24 cellular contexts compared by ENCODE assay signal in genomic region chr1:194717334-194717733, GRCh38.
"Had no signal": no experiment of that assay in that cellular context is flagged by ENCODE, and none has a peak within 500 bp of the region (broad histone marks: within the 10 kb centered on the region; RNA-seq: fewer than 3 reads in every experiment).

No MANE protein-coding gene starts in this region.

- H3K4me1 ChIP-seq: heart right ventricle, lower lobe of right lung, neural progenitor cell, parathyroid adenoma, psoas muscle, right lobe of liver, tibial nerve, uterus had no signal

- H3K9me3 ChIP-seq: lower lobe of right lung, neutrophil, psoas muscle, right lobe of liver, tibial nerve, uterus had no signal

- H3K79me2 ChIP-seq: hepatocyte, parathyroid adenoma had no signal

- H3K9ac ChIP-seq: neural progenitor cell, parathyroid adenoma had no signal

- H2AFZ ChIP-seq: hepatocyte, neural progenitor cell, parathyroid adenoma had no signal

- H3K27me3 ChIP-seq: heart right ventricle, hepatocyte, neural progenitor cell, neutrophil, right lobe of liver, tibial nerve, uterus had no signal

- H3K27ac ChIP-seq: heart right ventricle, hepatocyte, lower lobe of right lung, neural progenitor cell, neutrophil, parathyroid adenoma, psoas muscle, right lobe of liver, skin epidermis, tibial nerve, uterus had no signal

- ATAC-seq: lower lobe of right lung; natural killer cell; psoas muscle; right lobe of liver; stimulated activated memory B cell treated with anti-CD40 and anti-IgM and Interleukin-4, amounts not matched to agents 10 μg/mL and 1 μg/mL and 100 μg/mL, for 72 hours; stimulated activated naive CD8-positive, alpha-beta T cell treated with anti-CD3 and anti-CD28 coated beads, Interleukin-15, amount 100 ng/mL, for 72 hours had no signal

- H3K4me3 ChIP-seq: heart right ventricle, hepatocyte, lower lobe of right lung, neural progenitor cell, psoas muscle, right lobe of liver, skin epidermis, tibial nerve, uterus had no signal

- DNase-seq: heart right ventricle; islet precursor cell; lower lobe of right lung; mammary epithelial cell; mesenchymal stem cell; naive B cell; natural killer cell; nephron progenitor cell; occipital lobe; psoas muscle; right lobe of liver; stimulated activated CD4-positive, alpha-beta T cell treated with anti-CD3 and anti-CD28 coated beads, Interleukin-4, amount 100 ng/mL, for 4 hours; stimulated activated CD8-positive, alpha-beta memory T cell treated with anti-CD3 and anti-CD28 coated beads, Interleukin-4, amount 100 ng/mL, for 48 hours; stimulated activated naive CD4-positive, alpha-beta T cell treated with Interleukin-2 at 50 U/mL for 16 hours; stimulated activated naive CD8-positive, alpha-beta T cell treated with anti-CD3 and anti-CD28 coated beads, Interleukin-15, amount 100 ng/mL, for 72 hours; substantia nigra; uterus had no signal

- H3K4me2 ChIP-seq: hepatocyte, neural progenitor cell had no signal

- H3K36me3 ChIP-seq: heart right ventricle, lower lobe of right lung, neural progenitor cell, neutrophil, right lobe of liver, tibial nerve, uterus had no signal
